Comparison of ENCODE assay signal across 9 cellular contexts in genomic region chr17:31067699-31068184, GRCh38. TPM values are rescaled to one million over a fixed set of nuclear protein-coding genes. Genes with fewer than 3 reads are reported as not detected.
A peak's percentile ranks its signal among the peaks of the same experiment; 100 is the strongest.
DNase-seq lines count a peak whose midpoint lies in the region; ATAC-seq, FAIRE-seq and TF ChIP-seq lines count a peak whose summit lies in the region.
"Had no signal": no experiment of that assay in that cellular context is flagged by ENCODE, and none has a peak within 500 bp of the region (broad histone marks: within the 10 kb centered on the region; RNA-seq: fewer than 3 reads in every experiment).

No MANE protein-coding gene starts in this region.

- TF ChIP-seq CTCF in AG10803 (conservative IDR thresholded peaks at IDR 0.05; ENCODE audit: low read length) = no peak

- H3K27ac ChIP-seq in mucosa of rectum (ENCODE audit: low read depth in 2 of 2, low read length in 2 of 2) = peak overlapping the region; percentile 62 to 67

- peaks cover 0 to 16% of the 10 kb centered on the region in 2 donors for H3K4me1 ChIP-seq in mucosa of rectum (ENCODE audit: control insufficient read depth in 2 of 2, insufficient read depth in 2 of 2, low read length in 2 of 2)

- no peak overlapping the region for H3K9ac ChIP-seq in mucosa of rectum (ENCODE audit: low read depth in 1 of 2, low read length in 2 of 2)

- ATAC-seq in HG02798 (IDR thresholded peaks at IDR 0.05; ENCODE audit: poor library complexity, unreplicated experiment) (no peak), GM18520 (IDR thresholded peaks at IDR 0.05; ENCODE audit: unreplicated experiment) (no peak), GM19023 (IDR thresholded peaks at IDR 0.05; ENCODE audit: unreplicated experiment) (no peak)

- peak; percentile 43 for FAIRE-seq in colon (lab: Jason Lieb, UNC)

- no peaks in the 10 kb centered on the region for H3K9me3 ChIP-seq in mucosa of rectum (ENCODE audit: control insufficient read depth in 2 of 2, low read length in 2 of 2)

- no peaks in the 10 kb centered on the region for H3K27me3 ChIP-seq in mucosa of rectum (ENCODE audit: control insufficient read depth in 2 of 2, insufficient read depth in 2 of 2, low read length in 2 of 2)

- H3K4me3 ChIP-seq in AG10803 (ENCODE audit: low read length) = no peak overlapping the region
- H3K4me3 ChIP-seq in mucosa of rectum (ENCODE audit: low read length in 2 of 2) = peak overlapping the region; percentile 6 to 22

- DNase-seq in AG10803 (ENCODE audit: low read depth) (peak; percentile 84), M059J (ENCODE audit: low read depth) (peak; percentile 91), occipital lobe (lab: John Stamatoyannopoulos, UW) (no peak)
- DNase-seq: NCI-H187 treated with DMSO at 0.1 percent for 48 hours had no signal

- no peaks in the 10 kb centered on the region for H3K36me3 ChIP-seq in mucosa of rectum (ENCODE audit: control insufficient read depth in 2 of 2, insufficient read depth in 2 of 2, low read length in 2 of 2)

RNA-seq across cellular contexts. Expression of gene NF1, which starts 27.0 kb away (rescaled TPM):
- total RNA-seq in M059J (2014; rRNA removed; shearing (Covaris generic)) = 15.4 and 29.9 TPM in 2 replicates
- total RNA-seq in occipital lobe = 107 TPM
